9 cellular contexts compared by ENCODE assay signal in the genomic region with DNA sequence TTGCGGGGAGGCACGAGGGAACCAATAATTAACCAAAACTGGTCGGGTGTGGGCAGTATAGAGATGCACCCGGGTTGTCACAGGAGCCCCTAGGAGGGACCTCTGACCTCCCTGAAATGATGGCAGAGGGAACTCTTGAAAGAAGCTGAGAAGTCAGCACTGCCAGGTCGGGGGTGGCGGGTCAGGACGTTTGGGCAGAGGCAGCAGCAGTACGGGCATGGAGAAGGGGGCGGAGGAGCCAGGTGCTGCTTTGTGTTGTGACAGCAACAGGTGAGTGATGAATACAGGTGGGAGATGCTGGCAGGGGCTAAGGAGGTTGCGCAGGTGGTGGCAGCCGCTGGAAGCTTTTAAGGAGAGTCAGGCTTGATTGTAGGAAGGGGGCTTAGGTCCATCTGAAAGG. TPM values are rescaled to one million over a fixed set of nuclear protein-coding genes. Genes with fewer than 3 reads are reported as not detected.
DNase-seq lines count a peak whose midpoint lies in the region; ATAC-seq and TF ChIP-seq lines count a peak whose summit lies in the region.
"Had no signal": no experiment of that assay in that cellular context is flagged by ENCODE, and none has a peak within 500 bp of the region (broad histone marks: within the 10 kb centered on the region; RNA-seq: fewer than 3 reads in every experiment).

No MANE protein-coding gene starts in this region.

- no peak overlapping the region for H3K18ac ChIP-seq in mesendoderm (ENCODE audit: low read length)

- 65 to 72% (median 66%) methylated on average over 11 of the region's 11 CpGs for WGBS in heart left ventricle, 4 donors
- WGBS in mesodermal cell (ENCODE audit: insufficient coverage in 2 of 2), 2 experiments, result 84% methylated on average over 11 of the region's 11 CpGs
- 68 to 75% methylated on average over 11 of the region's 11 CpGs for WGBS in testis, 2 donors
- no CpG with 5 or more reads among the region's 11 CpGs for WGBS in mesendoderm (ENCODE audit: extremely low coverage, insufficient coverage, low lambda C conversion rate)

- no peak overlapping the region for H3K23ac ChIP-seq in mesendoderm (ENCODE audit: low read length)

- no peaks in the 10 kb centered on the region for H3K27me3 Mint-ChIP-seq in activated T-helper 17 cell treated with anti-CD3 and anti-CD28 coated beads, Interleukin-2, amount 50 U/mL, for 72 hours

- H3K36me3 ChIP-seq in heart left ventricle (peaks cover 0 to 21% (median 0%) of the 10 kb centered on the region in 9 donors), mesodermal cell (ENCODE audit: control insufficient read depth, insufficient read depth, low read length) (no peaks in the 10 kb centered on the region), upper lobe of right lung (no peaks in the 10 kb centered on the region), testis (ENCODE audit: low read depth, missing control alignments) (no peaks in the 10 kb centered on the region), mesendoderm (ENCODE audit: control insufficient read depth, insufficient read depth, low read length) (no peaks in the 10 kb centered on the region)

- H3K9me3 ChIP-seq in heart left ventricle (no peaks in the 10 kb centered on the region), mesodermal cell (ENCODE audit: control insufficient read depth, low read length) (no peaks in the 10 kb centered on the region), upper lobe of right lung (no peaks in the 10 kb centered on the region), testis (no peaks in the 10 kb centered on the region)

- no peak overlapping the region for H3K4ac ChIP-seq in mesendoderm (ENCODE audit: low read depth, low read length)

- H3K9me3 Mint-ChIP-seq in activated T-helper 17 cell treated with anti-CD3 and anti-CD28 coated beads, Interleukin-2, amount 50 U/mL, for 72 hours, result no peaks in the 10 kb centered on the region

- no peaks in the 10 kb centered on the region for H3K27me3 ChIP-seq in heart left ventricle
- H3K27me3 ChIP-seq in upper lobe of right lung, result no peaks in the 10 kb centered on the region
- no peaks in the 10 kb centered on the region for H3K27me3 ChIP-seq in testis
- H3K27me3 ChIP-seq in mesendoderm (ENCODE audit: insufficient read depth, low read length, poor library complexity), result no peaks in the 10 kb centered on the region

- no peaks in the 10 kb centered on the region for H3K79me2 ChIP-seq in mesendoderm (ENCODE audit: control insufficient read depth, insufficient read depth, low read length)

- no peak overlapping the region for H2AK5ac ChIP-seq in mesendoderm (ENCODE audit: low read length)

- H3K79me1 ChIP-seq in mesendoderm (ENCODE audit: low read length), result no peaks in the 10 kb centered on the region

- DNase-seq in heart left ventricle, result no peak
- no peak for DNase-seq in Right ventricle myocardium superior
- no peak for DNase-seq in upper lobe of right lung
- DNase-seq in testis, result no peak
- DNase-seq in mesendoderm, result no peak
- DNase-seq: NCI-H774 had no signal

- H3K4me3 ChIP-seq in heart left ventricle (peak overlapping the region in 1 of 12 donors; percentile 35), mesodermal cell (ENCODE audit: extremely low read depth, insufficient read depth, low read length, poor library complexity, severe bottlenecking) (no peak overlapping the region), upper lobe of right lung (no peak overlapping the region), testis (no peak overlapping the region), mesendoderm (ENCODE audit: low read length) (no peak overlapping the region)

- H3K36me3 Mint-ChIP-seq in activated T-helper 17 cell treated with anti-CD3 and anti-CD28 coated beads, Interleukin-2, amount 50 U/mL, for 72 hours (ENCODE audit: low read depth), result peaks cover 100% of the 10 kb centered on the region

- no peak overlapping the region for H3K9ac ChIP-seq in mesendoderm (ENCODE audit: low read length)

- H2BK120ac ChIP-seq in mesendoderm (ENCODE audit: low read depth, low read length), result no peak overlapping the region

- H3K27ac ChIP-seq in heart left ventricle (peak overlapping the region in 11 of 12 donors; percentile 50 to 96 (median 67)), mesodermal cell (ENCODE audit: low read depth, low read length, severe bottlenecking) (peak overlapping the region; percentile 76), upper lobe of right lung (peak overlapping the region; percentile 81), testis (peak overlapping the region in 1 of 2 donors; percentile 45), mesendoderm (ENCODE audit: low read depth, low read length) (no peak overlapping the region)

- no peak overlapping the region for H2BK15ac ChIP-seq in mesendoderm (replicated peaks; ENCODE audit: low read depth)

- H2BK5ac ChIP-seq in mesendoderm (ENCODE audit: low read length), result no peak overlapping the region

- peaks cover 61% of the 10 kb centered on the region for H3K4me1 Mint-ChIP-seq in activated T-helper 17 cell treated with anti-CD3 and anti-CD28 coated beads, Interleukin-2, amount 50 U/mL, for 72 hours

- peak overlapping the region; percentile 95 for H3K4me3 Mint-ChIP-seq in activated T-helper 17 cell treated with anti-CD3 and anti-CD28 coated beads, Interleukin-2, amount 50 U/mL, for 72 hours

- TF ChIP-seq CTCF in heart left ventricle (IDR thresholded peaks at IDR 0.05) (no peak), upper lobe of right lung (IDR thresholded peaks at IDR 0.05) (no peak), testis (IDR thresholded peaks at IDR 0.05) (no peak)

- no peak overlapping the region for H3K4me2 ChIP-seq in mesendoderm (ENCODE audit: low read length)

- no peak overlapping the region for H4K5ac ChIP-seq in mesendoderm (ENCODE audit: low read length)

- ATAC-seq in heart left ventricle, result no peak
- no peak for ATAC-seq in Right ventricle myocardium superior (ENCODE audit: poor library complexity)
- no peak for ATAC-seq in activated T-helper 17 cell treated with anti-CD3 and anti-CD28 coated beads, Interleukin-2, amount 50 U/mL, for 72 hours (replicated peaks)
- ATAC-seq in upper lobe of right lung, result no peak
- ATAC-seq in GM19455 (IDR thresholded peaks at IDR 0.05; ENCODE audit: unreplicated experiment), result no peak

- peaks cover 14 to 100% (median 60%) of the 10 kb centered on the region in 12 donors for H3K4me1 ChIP-seq in heart left ventricle
- peaks cover 48% of the 10 kb centered on the region for H3K4me1 ChIP-seq in mesodermal cell (ENCODE audit: control insufficient read depth, insufficient read depth, low read length, poor library complexity, severe bottlenecking)
- peaks cover 88% of the 10 kb centered on the region for H3K4me1 ChIP-seq in upper lobe of right lung
- H3K4me1 ChIP-seq in testis, result peaks cover 2% of the 10 kb centered on the region
- no peaks in the 10 kb centered on the region for H3K4me1 ChIP-seq in mesendoderm (ENCODE audit: control insufficient read depth, low read depth, low read length)

- intact Hi-C loops in heart left ventricle (cut with DNase I) (no loop called here), Right ventricle myocardium superior (cut with DNase I) (no loop called here), upper lobe of right lung (cut with DNase I) (no loop called here), testis (cut with DNase I; ENCODE audit: low total_unique reads) (no loop called here)

- H3K56ac ChIP-seq in mesendoderm (ENCODE audit: low read length), result no peak overlapping the region

- H3K27ac Mint-ChIP-seq in activated T-helper 17 cell treated with anti-CD3 and anti-CD28 coated beads, Interleukin-2, amount 50 U/mL, for 72 hours, result peak overlapping the region; percentile 99

- no peak for TF ChIP-seq POLR2A in heart left ventricle (IDR thresholded peaks at IDR 0.05)
- TF ChIP-seq POLR2A in testis (IDR thresholded peaks at IDR 0.05), result no peak

- no peak overlapping the region for H4K8ac ChIP-seq in mesendoderm (ENCODE audit: low read depth, low read length)

RNA-seq across cellular contexts. Expression of gene TNFRSF1B, which starts 11.7 kb away (rescaled TPM):
- total RNA-seq in heart left ventricle (10 to 100 TPM; 11.2 to 71.0 (median 16.6) TPM), Right ventricle myocardium superior (13.7 TPM), upper lobe of right lung (62.4 TPM), testis (1 to 10 TPM; 7.7 to 8.0 TPM)
- polyA plus RNA-seq in heart left ventricle (10 to 100 TPM in 1 of 2 donors, 1 to 10 TPM in 1; 8.6 to 14.9 TPM), testis (ENCODE audit: insufficient read depth, low read depth, low replicate concordance) (10.6 TPM)
- total RNA-seq in activated T-helper 17 cell treated with anti-CD3 and anti-CD28 coated beads, Interleukin-2, amount 50 U/mL, for 72 hours, result 100 to 1,000 TPM; 291 to 379 TPM
- polyA plus RNA-seq in mesodermal cell (2013, experiment 1 of 2), result 19.3 TPM
- polyA plus RNA-seq in mesodermal cell (2013, experiment 2 of 2), result 12.8 TPM
- 0.77 TPM for polyA plus RNA-seq in mesendoderm (2013, experiment 1 of 2)
- polyA plus RNA-seq in mesendoderm (2013, experiment 2 of 2), result 0.66 TPM

RNA-seq across cellular contexts. Expression of gene VPS13D, which starts 51.3 kb away (rescaled TPM):
- total RNA-seq in heart left ventricle (100 to 1,000 TPM in 4 of 9 donors, 10 to 100 TPM in 5; 74.3 to 301 (median 95.8) TPM), Right ventricle myocardium superior (63.3 TPM), upper lobe of right lung (74.7 TPM), testis (100 to 1,000 TPM in 1 of 2 donors, 10 to 100 TPM in 1; 86.8 to 125 TPM)
- polyA plus RNA-seq in heart left ventricle (10 to 100 TPM; 32.1 to 84.8 TPM), testis (ENCODE audit: insufficient read depth, low read depth, low replicate concordance) (51.9 TPM)
- total RNA-seq in activated T-helper 17 cell treated with anti-CD3 and anti-CD28 coated beads, Interleukin-2, amount 50 U/mL, for 72 hours, result 10 to 100 TPM; 30.4 to 35.6 TPM
- polyA plus RNA-seq in mesodermal cell (2013, experiment 1 of 2), result 13.6 TPM
- 8.5 TPM for polyA plus RNA-seq in mesodermal cell (2013, experiment 2 of 2)
- 5.8 TPM for polyA plus RNA-seq in mesendoderm (2013, experiment 1 of 2)
- polyA plus RNA-seq in mesendoderm (2013, experiment 2 of 2), result 4.2 TPM
